In genomic region chr10:113097046-113097415, GRCh38 we compare ENCODE assay signal across 17 cellular contexts.
DNase-seq lines count a peak whose midpoint lies in the region; ATAC-seq and TF ChIP-seq lines count a peak whose summit lies in the region.
"Had no signal": no experiment of that assay in that cellular context is flagged by ENCODE, and none has a peak within 500 bp of the region (broad histone marks: within the 10 kb centered on the region; RNA-seq: fewer than 3 reads in every experiment).

No MANE protein-coding gene starts in this region.

- no peak for TF ChIP-seq CTCF in Panc1 (IDR thresholded peaks at IDR 0.05)
- TF ChIP-seq CTCF in gastroesophageal sphincter (IDR thresholded peaks at IDR 0.05), result no peak
- no peak for TF ChIP-seq CTCF in suprapubic skin (IDR thresholded peaks at IDR 0.05)

- no peak for TF ChIP-seq POLR2A in gastroesophageal sphincter (IDR thresholded peaks at IDR 0.05)
- no peak for TF ChIP-seq POLR2A in suprapubic skin (IDR thresholded peaks at IDR 0.05)

- no peak for TF ChIP-seq EP300 in gastroesophageal sphincter (IDR thresholded peaks at IDR 0.05)
- TF ChIP-seq EP300 in suprapubic skin (IDR thresholded peaks at IDR 0.05), result no peak

- DNase-seq in NOMO-1 treated with DMSO at 0.1 percent for 48 hours (lab: John Stamatoyannopoulos, UW; ENCODE audit: unreplicated experiment), result peak; percentile 10
- no peak for DNase-seq in NOMO-1 treated with dmso at 0.1 percent for 144 hours (lab: John Stamatoyannopoulos, UW; ENCODE audit: unreplicated experiment)
- no peak for DNase-seq in Panc1 (ENCODE audit: low read depth, low spot score)
- no peak for DNase-seq in suprapubic skin (ENCODE audit: low spot score in 2 of 2)
- DNase-seq in stimulated activated effector memory CD8-positive, alpha-beta T cell treated with anti-CD3 and anti-CD28 coated beads, Interleukin-12 subunit alpha, Interleukin-12 subunit beta, amount 100 ng/mL, for 72 hours (ENCODE audit: low spot score in 2 of 2), result no peak
- DNase-seq in NCI-H526 (lab: John Stamatoyannopoulos, UW), result no peak
- no peak for DNase-seq in activated naive CD4-positive, alpha-beta T cell treated with anti-CD3 and anti-CD28 coated beads for 36 hours
- DNase-seq: activated CD4-positive, alpha-beta T cell treated with anti-CD3 and anti-CD28 coated beads, Interleukin-2, amount 50 U/mL, for 48 hours; CD4-positive, alpha-beta memory T cell; KG1; NCI-H1694 treated with DMSO at 0.1 percent for 48 hours; NCI-H510A treated with DMSO at 0.1 percent for 48 hours; posterior cingulate gyrus; SHP77; stimulated activated CD4-positive, alpha-beta T cell treated with anti-CD3 and anti-CD28 coated beads, Interleukin-2, amount 100 ng/mL, for 24 hours had no signal

- H3K4me3 ChIP-seq in Panc1 (ENCODE audit: low read depth in 2 of 2, low read length in 2 of 2) (no peak overlapping the region), gastroesophageal sphincter (no peak overlapping the region), suprapubic skin (no peak overlapping the region)

- no peaks in the 10 kb centered on the region for H3K36me3 ChIP-seq in Panc1 (ENCODE audit: control insufficient read depth, insufficient read depth, low read length)
- no peaks in the 10 kb centered on the region for H3K36me3 ChIP-seq in gastroesophageal sphincter
- no peaks in the 10 kb centered on the region for H3K36me3 ChIP-seq in suprapubic skin

- H3K4me1 ChIP-seq in Panc1 (ENCODE audit: control insufficient read depth, insufficient read depth, low read length) (peaks cover 66% of the 10 kb centered on the region), gastroesophageal sphincter (peaks cover 0 to 51% (median 8%) of the 10 kb centered on the region in 3 donors), suprapubic skin (peaks cover 42% of the 10 kb centered on the region)

- in situ Hi-C loops in Panc1 (cut with HindIII; ENCODE audit: low pct_unique_long_range_greater_than_20kb, low sequenced_read_pairs), result no loop called here

- ATAC-seq in Panc1, result no peak
- no peak for ATAC-seq in gastroesophageal sphincter
- no peak for ATAC-seq in stimulated activated effector memory CD8-positive, alpha-beta T cell treated with anti-CD3 and anti-CD28 coated beads, Interleukin-12 subunit alpha, Interleukin-12 subunit beta, amount 100 ng/mL, for 72 hours

- CTCF ChIA-PET in Panc1 (lab: Charles Lee), result no interaction called here
- CTCF ChIA-PET in activated naive CD4-positive, alpha-beta T cell treated with anti-CD3 and anti-CD28 coated beads for 36 hours (lab: Charles Lee), result interaction anchor here (0.6 kb wide), 3 partner anchors 15 to 256 kb away, joined by 3 to 4 read pairs (median 3); no protein-coding TSS in a partner anchor

- H3K27me3 ChIP-seq in Panc1 (ENCODE audit: control insufficient read depth, insufficient read depth, low read length) (no peaks in the 10 kb centered on the region), gastroesophageal sphincter (no peaks in the 10 kb centered on the region), suprapubic skin (no peaks in the 10 kb centered on the region)

- 100% methylated on average over 3 of the region's 5 CpGs; no CpG with 5 or more reads in 1 of the 2 donors for WGBS in gastroesophageal sphincter (ENCODE audit: low coverage in 1 of 2), 2 donors
- 76% methylated on average over 5 of the region's 5 CpGs for WGBS in suprapubic skin

- intact Hi-C loops in Panc1 (cut with micrococcal nuclease; ENCODE audit: unreplicated experiment), result no loop called here
- intact Hi-C loops in activated naive CD4-positive, alpha-beta T cell treated with anti-CD3 and anti-CD28 coated beads for 36 hours (cut with micrococcal nuclease), result no loop called here

- BruUV-seq in Panc1 (replicated peaks; lab: Mats Ljungman, UMichigan), result no TSS peak

- no peak overlapping the region for H3K27ac Mint-ChIP-seq in stimulated activated effector memory CD8-positive, alpha-beta T cell treated with anti-CD3 and anti-CD28 coated beads, Interleukin-12 subunit alpha, Interleukin-12 subunit beta, amount 100 ng/mL, for 72 hours
- no peak overlapping the region for H3K27ac Mint-ChIP-seq in activated naive CD4-positive, alpha-beta T cell treated with anti-CD3 and anti-CD28 coated beads for 36 hours
- H3K27ac Mint-ChIP-seq: CD4-positive, alpha-beta memory T cell had no signal

- H3K9me3 ChIP-seq in Panc1 (ENCODE audit: control insufficient read depth, insufficient read depth, low read depth, low read length), result no peaks in the 10 kb centered on the region
- no peaks in the 10 kb centered on the region for H3K9me3 ChIP-seq in gastroesophageal sphincter
- no peaks in the 10 kb centered on the region for H3K9me3 ChIP-seq in suprapubic skin

- no peaks in the 10 kb centered on the region for H3K36me3 Mint-ChIP-seq in stimulated activated effector memory CD8-positive, alpha-beta T cell treated with anti-CD3 and anti-CD28 coated beads, Interleukin-12 subunit alpha, Interleukin-12 subunit beta, amount 100 ng/mL, for 72 hours
- peaks cover 2% of the 10 kb centered on the region for H3K36me3 Mint-ChIP-seq in activated naive CD4-positive, alpha-beta T cell treated with anti-CD3 and anti-CD28 coated beads for 36 hours (ENCODE audit: low read depth)
- H3K36me3 Mint-ChIP-seq: CD4-positive, alpha-beta memory T cell had no signal

- H3K27ac ChIP-seq in Panc1 (ENCODE audit: low read length), result peak overlapping the region; percentile 97
- H3K27ac ChIP-seq in gastroesophageal sphincter, result peak overlapping the region in 3 of 4 donors; percentile 68 to 73 (median 68)
- H3K27ac ChIP-seq in suprapubic skin, result peak overlapping the region; percentile 67
- H3K27ac ChIP-seq: 22Rv1 had no signal

- H3K4me3 Mint-ChIP-seq in stimulated activated effector memory CD8-positive, alpha-beta T cell treated with anti-CD3 and anti-CD28 coated beads, Interleukin-12 subunit alpha, Interleukin-12 subunit beta, amount 100 ng/mL, for 72 hours, result no peak overlapping the region
- no peak overlapping the region for H3K4me3 Mint-ChIP-seq in activated naive CD4-positive, alpha-beta T cell treated with anti-CD3 and anti-CD28 coated beads for 36 hours

- H3K4me1 Mint-ChIP-seq in stimulated activated effector memory CD8-positive, alpha-beta T cell treated with anti-CD3 and anti-CD28 coated beads, Interleukin-12 subunit alpha, Interleukin-12 subunit beta, amount 100 ng/mL, for 72 hours, result peaks cover 34% of the 10 kb centered on the region
- peaks cover 23% of the 10 kb centered on the region for H3K4me1 Mint-ChIP-seq in activated naive CD4-positive, alpha-beta T cell treated with anti-CD3 and anti-CD28 coated beads for 36 hours (ENCODE audit: low read depth)

- POLR2A ChIA-PET in Panc1 (lab: Charles Lee), result no interaction called here

- no peaks in the 10 kb centered on the region for H3K9me3 Mint-ChIP-seq in stimulated activated effector memory CD8-positive, alpha-beta T cell treated with anti-CD3 and anti-CD28 coated beads, Interleukin-12 subunit alpha, Interleukin-12 subunit beta, amount 100 ng/mL, for 72 hours
- H3K9me3 Mint-ChIP-seq in activated naive CD4-positive, alpha-beta T cell treated with anti-CD3 and anti-CD28 coated beads for 36 hours, result peaks cover 3% of the 10 kb centered on the region

- no peaks in the 10 kb centered on the region for H3K27me3 Mint-ChIP-seq in activated naive CD4-positive, alpha-beta T cell treated with anti-CD3 and anti-CD28 coated beads for 36 hours (ENCODE audit: low read depth)
- H3K27me3 Mint-ChIP-seq: CD4-positive, alpha-beta memory T cell had no signal
